In the genomic region with DNA sequence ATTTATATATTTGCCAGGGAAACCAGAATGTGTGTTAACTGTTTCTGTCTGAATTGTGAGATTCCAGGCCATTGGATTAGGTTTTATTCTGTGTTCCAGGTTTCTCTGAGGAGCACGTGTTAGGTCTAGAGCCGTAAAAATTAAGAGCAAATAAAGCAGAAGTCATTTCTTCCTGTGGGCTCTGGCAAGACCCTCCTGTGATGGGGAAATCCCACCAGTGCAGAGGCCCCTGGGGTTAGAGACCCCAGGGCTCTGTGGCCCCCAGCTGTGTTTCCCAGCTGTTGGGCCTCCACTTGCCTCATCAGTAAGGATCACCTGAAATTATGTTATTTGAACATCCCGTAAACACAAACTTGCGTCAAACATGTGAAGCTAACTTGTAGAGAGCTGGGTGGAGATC, we compare ENCODE assay signal across 21 cellular contexts.
"Had no signal": no experiment of that assay in that cellular context is flagged by ENCODE, and none has a peak within 500 bp of the region (broad histone marks: within the 10 kb centered on the region; RNA-seq: fewer than 3 reads in every experiment).

No MANE protein-coding gene starts in this region.

- H3K27me3 Mint-ChIP-seq: activated B cell treated with CpG ODN at 0.5 μM for 24 hours; central memory CD8-positive, alpha-beta T cell; dendritic cell treated with granulocyte-macrophage colony-stimulating factor and Interleukin-4, amounts not matched to agents 40 ng/mL and 50 ng/mL, for 4 days; naive B cell had no signal

- H3K4me1 Mint-ChIP-seq: activated B cell treated with CpG ODN at 0.5 μM for 24 hours, endodermal cell, mesothelial cell of epicardium had no signal

- DNase-seq: activated B cell treated with CpG ODN at 0.5 μM for 24 hours; activated CD4-positive, alpha-beta T cell treated with anti-CD3 and anti-CD28 coated beads, Interleukin-2, amount 50 U/mL, for 1 hour; activated naive CD4-positive, alpha-beta T cell; activated T-cell treated with anti-CD3 and anti-CD28 coated beads for 4 hours; activated T-cell treated with anti-CD3 and anti-CD28 coated beads, Interleukin-2, amount 50 U/mL, for 72 hours; endodermal cell; foreskin keratinocyte; heart left ventricle; naive B cell; nucleus accumbens; psoas muscle; stimulated activated CD4-positive, alpha-beta T cell treated with anti-CD3 and anti-CD28 coated beads, Interleukin-15, amount 100 ng/mL, for 24 hours; stimulated activated CD4-positive, alpha-beta T cell treated with anti-CD3 and anti-CD28 coated beads, Interleukin-2, amount 100 ng/mL, for 24 hours; stimulated activated naive CD4-positive, alpha-beta T cell; T-helper 2 cell; testis; trophoblast cell had no signal

- H3K4me3 Mint-ChIP-seq: activated B cell treated with CpG ODN at 0.5 μM for 24 hours; activated T-cell treated with anti-CD3 and anti-CD28 coated beads, Interleukin-2, amount 50 U/mL, for 72 hours; central memory CD8-positive, alpha-beta T cell; dendritic cell treated with granulocyte-macrophage colony-stimulating factor and Interleukin-4, amounts not matched to agents 40 ng/mL and 50 ng/mL, for 4 days; endodermal cell; mesothelial cell of epicardium; naive B cell had no signal

- ATAC-seq: activated naive CD4-positive, alpha-beta T cell treated with anti-CD3 and anti-CD28 coated beads, Interleukin-2, amount 50 U/mL, for 72 hours; activated T-cell treated with anti-CD3 and anti-CD28 coated beads, Interleukin-2, amount 50 U/mL, for 72 hours; foreskin keratinocyte; heart left ventricle; psoas muscle had no signal

- H3K9me3 Mint-ChIP-seq: activated B cell treated with CpG ODN at 0.5 μM for 24 hours; activated naive CD4-positive, alpha-beta T cell treated with anti-CD3 and anti-CD28 coated beads, Interleukin-2, amount 50 U/mL, for 72 hours; activated T-cell treated with anti-CD3 and anti-CD28 coated beads, Interleukin-2, amount 50 U/mL, for 72 hours; central memory CD8-positive, alpha-beta T cell; dendritic cell treated with granulocyte-macrophage colony-stimulating factor and Interleukin-4, amounts not matched to agents 40 ng/mL and 50 ng/mL, for 4 days; endodermal cell; mesothelial cell of epicardium; naive B cell had no signal

- H3K27ac Mint-ChIP-seq: activated B cell treated with CpG ODN at 0.5 μM for 24 hours; activated T-cell treated with anti-CD3 and anti-CD28 coated beads, Interleukin-2, amount 50 U/mL, for 72 hours; dendritic cell treated with granulocyte-macrophage colony-stimulating factor and Interleukin-4, amounts not matched to agents 40 ng/mL and 50 ng/mL, for 4 days; endodermal cell; mesothelial cell of epicardium had no signal
